In genomic region chr12:65818454-65819382, GRCh38 we compare ENCODE assay signal across 22 cellular contexts. TPM values are rescaled to one million over a fixed set of nuclear protein-coding genes. Genes with fewer than 3 reads are reported as not detected.
DNase-seq lines count a peak whose midpoint lies in the region; ATAC-seq, FAIRE-seq and TF ChIP-seq lines count a peak whose summit lies in the region.
"Had no signal": no experiment of that assay in that cellular context is flagged by ENCODE, and none has a peak within 500 bp of the region (broad histone marks: within the 10 kb centered on the region; RNA-seq: fewer than 3 reads in every experiment).

No MANE protein-coding gene starts in this region.

- TF ChIP-seq CTCF in astrocyte (IDR thresholded peaks at IDR 0.05; ENCODE audit: insufficient read depth, low read depth, low read length), result no peak

- DNase-seq in AG08396 (ENCODE audit: low spot score) (peak; percentile 45), HS-27A (ENCODE audit: low read depth) (peak; percentile 31), astrocyte (ENCODE audit: low read depth) (peak; percentile 64), iris pigment epithelial cell (ENCODE audit: low read depth) (peak; percentile 25), GM19239 (ENCODE audit: insufficient read length, low spot score) (no peak), T-helper 2 cell (no peak)
- DNase-seq in NK-92 treated with Interleukin-12 subunit alpha and Interleukin-12 subunit beta, amount 100 ng/mL, for 24 hours (lab: John Stamatoyannopoulos, UW), result no peak
- DNase-seq: activated B cell treated with CpG ODN at 0.5 μM for 24 hours; activated CD4-positive, alpha-beta memory T cell treated with anti-CD3 and anti-CD28 coated beads, Interleukin-2, amount 10 ng/mL, durations not matched to agents 7 days and 5 days; activated naive CD4-positive, alpha-beta T cell treated with Interleukin-2 at 50 U/mL for 16 hours; activated T-cell treated with anti-CD3 and anti-CD28 coated beads, Interleukin-2, amount 50 U/mL, for 1 hour; amygdala; DMS79; dorsolateral prefrontal cortex; MV-4-11; NCI-H1694 treated with DMSO at 0.1 percent for 48 hours; NCI-H2227 treated with DMSO at 0.1 percent for 48 hours; T-helper 9 cell had no signal

- H3K79me2 ChIP-seq in astrocyte (ENCODE audit: insufficient read depth, low read length), result peaks cover 8% of the 10 kb centered on the region

- no peaks in the 10 kb centered on the region for H3K36me3 ChIP-seq in astrocyte (ENCODE audit: insufficient read depth, low read length)

- H3K4me3 ChIP-seq in astrocyte (ENCODE audit: insufficient read depth, low read depth, low read length), result no peak overlapping the region
- H3K4me3 ChIP-seq: dorsolateral prefrontal cortex, SK-N-MC had no signal

- H3K9ac ChIP-seq in astrocyte (ENCODE audit: low read length), result no peak overlapping the region

- H3K27ac Mint-ChIP-seq in astrocyte (ENCODE audit: unreplicated experiment), result peak overlapping the region; percentile 60
- H3K27ac Mint-ChIP-seq: activated B cell treated with CpG ODN at 0.5 μM for 24 hours; activated CD4-positive, alpha-beta memory T cell treated with anti-CD3 and anti-CD28 coated beads, Interleukin-2, amount 10 ng/mL, durations not matched to agents 7 days and 5 days; B cell had no signal

- H2AFZ ChIP-seq in astrocyte (ENCODE audit: low read depth, low read length), result no peak overlapping the region

- H3K4me3 Mint-ChIP-seq in astrocyte (ENCODE audit: unreplicated experiment), result no peak overlapping the region
- H3K4me3 Mint-ChIP-seq: activated B cell treated with CpG ODN at 0.5 μM for 24 hours; activated CD4-positive, alpha-beta memory T cell treated with anti-CD3 and anti-CD28 coated beads, Interleukin-2, amount 10 ng/mL, durations not matched to agents 7 days and 5 days; B cell; central memory CD8-positive, alpha-beta T cell had no signal

- no peaks in the 10 kb centered on the region for H3K9me3 ChIP-seq in astrocyte (ENCODE audit: insufficient read depth, low read depth, low read length)

- H3K9me3 Mint-ChIP-seq in astrocyte (ENCODE audit: unreplicated experiment), result no peaks in the 10 kb centered on the region
- H3K9me3 Mint-ChIP-seq: activated CD4-positive, alpha-beta memory T cell treated with anti-CD3 and anti-CD28 coated beads, Interleukin-2, amount 10 ng/mL, durations not matched to agents 7 days and 5 days; central memory CD8-positive, alpha-beta T cell had no signal

- H3K4me2 ChIP-seq in astrocyte (ENCODE audit: low read length), result peak overlapping the region; percentile 2

- FAIRE-seq in astrocyte (lab: Jason Lieb, UNC), result no peak
- no peak for FAIRE-seq in GM19239 (lab: Jason Lieb, UNC)

- H3K27ac ChIP-seq in astrocyte (ENCODE audit: low read depth, low read length), result peak overlapping the region; percentile 21
- H3K27ac ChIP-seq: dorsolateral prefrontal cortex, SK-N-MC had no signal

- no peaks in the 10 kb centered on the region for H3K27me3 ChIP-seq in astrocyte (ENCODE audit: insufficient read depth, low read length)

- H4K20me1 ChIP-seq in astrocyte (ENCODE audit: insufficient read depth, low read length), result no peaks in the 10 kb centered on the region

- peaks cover 24% of the 10 kb centered on the region for H3K4me1 Mint-ChIP-seq in astrocyte (ENCODE audit: low read depth, unreplicated experiment)

- no peaks in the 10 kb centered on the region for H3K36me3 Mint-ChIP-seq in astrocyte (ENCODE audit: low read depth, unreplicated experiment)

- no peaks in the 10 kb centered on the region for H3K27me3 Mint-ChIP-seq in astrocyte (ENCODE audit: low read depth, unreplicated experiment)

- H3K4me1 ChIP-seq in astrocyte (ENCODE audit: insufficient read depth, low read length), result peaks cover 16% of the 10 kb centered on the region

- no peak for ATAC-seq in HG03342 (IDR thresholded peaks at IDR 0.05; ENCODE audit: unreplicated experiment)

RNA-seq across cellular contexts. Expression of gene HMGA2, which starts 5.6 kb away (rescaled TPM):
- total RNA-seq in astrocyte, result 199 and 214 TPM in 2 replicates
- total RNA-seq: activated B cell treated with CpG ODN at 0.5 μM for 24 hours; activated CD4-positive, alpha-beta memory T cell treated with anti-CD3 and anti-CD28 coated beads, Interleukin-2, amount 10 ng/mL, durations not matched to agents 7 days and 5 days; B cell had no signal

Comparison
In these comparisons a context has a peak if more than half of its experiments do, and no peak if none do; other contexts are left out.
1. DNase-seq: peak in AG08396 (single experiment), HS-27A (single experiment), astrocyte (single experiment) and iris pigment epithelial cell (single experiment); none in GM19239 (single experiment), T-helper 2 cell (0 of 5) and NK-92 treated with Interleukin-12 subunit alpha and Interleukin-12 subunit beta, amount 100 ng/mL, for 24 hours (single experiment).